Comparison of ENCODE assay signal across 34 cellular contexts in genomic region chr1:157920748-157921147, GRCh38.
DNase-seq lines count a peak whose midpoint lies in the region; ATAC-seq and TF ChIP-seq lines count a peak whose summit lies in the region.
"Had no signal": no experiment of that assay in that cellular context is flagged by ENCODE, and none has a peak within 500 bp of the region (broad histone marks: within the 10 kb centered on the region; RNA-seq: fewer than 3 reads in every experiment).

No MANE protein-coding gene starts in this region.

- H2AFZ ChIP-seq in KMS-11 (ENCODE audit: low read depth), result no peak overlapping the region
- no peak overlapping the region for H2AFZ ChIP-seq in OCI-LY3 (ENCODE audit: low read depth, low read length)
- H2AFZ ChIP-seq in osteoblast (ENCODE audit: low read length), result no peak overlapping the region

- no peaks in the 10 kb centered on the region for H3K9me3 ChIP-seq in OCI-LY3 (ENCODE audit: insufficient read depth, low read length)
- no peaks in the 10 kb centered on the region for H3K9me3 ChIP-seq in osteoblast (ENCODE audit: low read depth, low read length)
- no peaks in the 10 kb centered on the region for H3K9me3 ChIP-seq in CD8-positive, alpha-beta memory T cell (ENCODE audit: low read length)
- H3K9me3 ChIP-seq: A549; BE2C; BLaER1; BLaER1 treated with 17β-estradiol and CSF1 and Interleukin-3, amounts not matched to agents 10 nM and 100 nM; Caco-2 had no signal

- no peak overlapping the region for H3K4me3 Mint-ChIP-seq in stimulated activated naive B cell treated with anti-CD40 and anti-IgM and Interleukin-4, amounts not matched to agents 10 μg/mL and 1 μg/mL and 100 μg/mL, for 72 hours
- no peak overlapping the region for H3K4me3 Mint-ChIP-seq in naive thymus-derived CD8-positive, alpha-beta T cell
- no peak overlapping the region for H3K4me3 Mint-ChIP-seq in CD8-positive, alpha-beta memory T cell
- H3K4me3 Mint-ChIP-seq: B cell; CD14-positive monocyte; CD4-positive, alpha-beta memory T cell; CD4-positive, alpha-beta T cell; CD4-positive, CD25-positive, alpha-beta regulatory T cell; CD8-positive, alpha-beta T cell had no signal

- no peaks in the 10 kb centered on the region for H4K20me1 ChIP-seq in KMS-11 (ENCODE audit: insufficient read depth)
- H4K20me1 ChIP-seq in OCI-LY3 (ENCODE audit: insufficient read depth, low read length), result no peaks in the 10 kb centered on the region
- H4K20me1 ChIP-seq in osteoblast (ENCODE audit: insufficient read depth, low read length), result no peaks in the 10 kb centered on the region
- H4K20me1 ChIP-seq: BLaER1; BLaER1 treated with 17β-estradiol and CSF1 and Interleukin-3, amounts not matched to agents 10 nM and 100 nM had no signal

- POLR2A ChIA-PET in naive thymus-derived CD8-positive, alpha-beta T cell (lab: Charles Lee), result no interaction called here
- POLR2A ChIA-PET in CD8-positive, alpha-beta memory T cell (lab: Charles Lee), result no interaction called here

- H3K4me3 ChIP-seq in KMS-11 (IDR thresholded peaks at IDR 0.05; ENCODE audit: insufficient read depth, low read depth, low read length) (no peak overlapping the region), OCI-LY3 (ENCODE audit: low read length) (no peak overlapping the region), osteoblast (ENCODE audit: insufficient read depth, low read length) (no peak overlapping the region)
- H3K4me3 ChIP-seq in CD8-positive, alpha-beta memory T cell (ENCODE audit: low read length), result no peak overlapping the region
- H3K4me3 ChIP-seq: A549; BLaER1; BLaER1 treated with 17β-estradiol and CSF1 and Interleukin-3, amounts not matched to agents 10 nM and 100 nM had no signal

- H3K36me3 Mint-ChIP-seq in stimulated activated naive B cell treated with anti-CD40 and anti-IgM and Interleukin-4, amounts not matched to agents 10 μg/mL and 1 μg/mL and 100 μg/mL, for 72 hours, result no peaks in the 10 kb centered on the region
- no peaks in the 10 kb centered on the region for H3K36me3 Mint-ChIP-seq in naive thymus-derived CD8-positive, alpha-beta T cell
- H3K36me3 Mint-ChIP-seq in CD8-positive, alpha-beta memory T cell, result no peaks in the 10 kb centered on the region
- H3K36me3 Mint-ChIP-seq: CD14-positive monocyte; CD4-positive, alpha-beta memory T cell; CD4-positive, CD25-positive, alpha-beta regulatory T cell; CD8-positive, alpha-beta T cell had no signal

- ATAC-seq in stimulated activated naive B cell treated with anti-CD40 and anti-IgM and Interleukin-4, amounts not matched to agents 10 μg/mL and 1 μg/mL and 100 μg/mL, for 72 hours (replicated peaks), result peak; percentile 64 to 68
- no peak for ATAC-seq in naive thymus-derived CD8-positive, alpha-beta T cell
- ATAC-seq: A549; CD8-positive, alpha-beta T cell had no signal

- H3K27me3 Mint-ChIP-seq in stimulated activated naive B cell treated with anti-CD40 and anti-IgM and Interleukin-4, amounts not matched to agents 10 μg/mL and 1 μg/mL and 100 μg/mL, for 72 hours, result peaks cover 11% of the 10 kb centered on the region in 2 donors
- H3K27me3 Mint-ChIP-seq in naive thymus-derived CD8-positive, alpha-beta T cell, result peaks cover 8 to 23% (median 16%) of the 10 kb centered on the region in 5 donors
- H3K27me3 Mint-ChIP-seq in CD8-positive, alpha-beta memory T cell, result peaks cover 3 to 26% of the 10 kb centered on the region in 2 donors

- H3K79me2 ChIP-seq in KMS-11 (ENCODE audit: insufficient read depth, low read depth), result no peaks in the 10 kb centered on the region
- H3K79me2 ChIP-seq in OCI-LY3 (ENCODE audit: low read length), result no peaks in the 10 kb centered on the region
- no peaks in the 10 kb centered on the region for H3K79me2 ChIP-seq in osteoblast (ENCODE audit: insufficient read depth, low read length)

- H3K36me3 ChIP-seq in KMS-11 (ENCODE audit: insufficient read depth) (no peaks in the 10 kb centered on the region), OCI-LY3 (replicated peaks; ENCODE audit: low read depth, low read length) (no peaks in the 10 kb centered on the region), osteoblast (ENCODE audit: insufficient read depth, low read length) (no peaks in the 10 kb centered on the region)
- H3K36me3 ChIP-seq in CD8-positive, alpha-beta memory T cell (ENCODE audit: insufficient read depth, low read length), result no peaks in the 10 kb centered on the region
- H3K36me3 ChIP-seq: BE2C; BLaER1; BLaER1 treated with 17β-estradiol and CSF1 and Interleukin-3, amounts not matched to agents 10 nM and 100 nM had no signal

- no peak overlapping the region for H3K4me2 ChIP-seq in KMS-11
- H3K4me2 ChIP-seq in OCI-LY3 (ENCODE audit: low read length), result peak overlapping the region; percentile 31
- H3K4me2 ChIP-seq in osteoblast (ENCODE audit: insufficient read depth, low read length), result no peak overlapping the region
- H3K4me2 ChIP-seq: A549, BLaER1 had no signal

- DNase-seq in osteoblast (ENCODE audit: insufficient read length, low spot score, missing footprints) (peak; percentile 25), COLO829 (ENCODE audit: low spot score) (no peak)
- no peak for DNase-seq in stimulated activated naive B cell treated with anti-CD40 and anti-IgM and Interleukin-4, amounts not matched to agents 10 μg/mL and 1 μg/mL and 100 μg/mL, for 72 hours
- no peak for DNase-seq in naive thymus-derived CD8-positive, alpha-beta T cell
- no peak for DNase-seq in CD8-positive, alpha-beta memory T cell
- DNase-seq in stimulated activated CD8-positive, alpha-beta memory T cell treated with anti-CD3 and anti-CD28 coated beads, Interleukin-4, amount 100 ng/mL, for 48 hours, result no peak
- DNase-seq: 8988T; ACHN; AML-193; BE2C; C1 segment of cervical spinal cord; Caco-2; Calu3; CD4-positive, alpha-beta memory T cell; CD4-positive, alpha-beta T cell; CD4-positive, CD25-positive, alpha-beta regulatory T cell; CD8-positive, alpha-beta T cell; COR-L47; DMS 273 treated with DMSO at 0.1 percent for 48 hours; DMS153; DMS53; DMS79; DMS79 treated with DMSO at 0.1 percent for 48 hours; DND-41; EL had no signal

- no peaks in the 10 kb centered on the region for H3K9me3 Mint-ChIP-seq in stimulated activated naive B cell treated with anti-CD40 and anti-IgM and Interleukin-4, amounts not matched to agents 10 μg/mL and 1 μg/mL and 100 μg/mL, for 72 hours
- H3K9me3 Mint-ChIP-seq in naive thymus-derived CD8-positive, alpha-beta T cell, result no peaks in the 10 kb centered on the region
- H3K9me3 Mint-ChIP-seq in CD8-positive, alpha-beta memory T cell, result no peaks in the 10 kb centered on the region
- H3K9me3 Mint-ChIP-seq: CD4-positive, alpha-beta T cell; CD8-positive, alpha-beta T cell had no signal

- no peak overlapping the region for H3K27ac Mint-ChIP-seq in stimulated activated naive B cell treated with anti-CD40 and anti-IgM and Interleukin-4, amounts not matched to agents 10 μg/mL and 1 μg/mL and 100 μg/mL, for 72 hours
- no peak overlapping the region for H3K27ac Mint-ChIP-seq in naive thymus-derived CD8-positive, alpha-beta T cell
- H3K27ac Mint-ChIP-seq in CD8-positive, alpha-beta memory T cell, result no peak overlapping the region
- H3K27ac Mint-ChIP-seq: B cell; CD4-positive, alpha-beta memory T cell; CD4-positive, alpha-beta T cell; CD4-positive, CD25-positive, alpha-beta regulatory T cell; CD8-positive, alpha-beta T cell had no signal

- TF ChIP-seq CTCF in KMS-11 (conservative IDR thresholded peaks at IDR 0.05; ENCODE audit: low read depth, low read length) (0 out of 2 replicates have a peak, but pooled peaks have one; percentile 6), OCI-LY3 (IDR thresholded peaks at IDR 0.05; ENCODE audit: low read depth, low read length) (no peak), osteoblast (IDR thresholded peaks at IDR 0.05; ENCODE audit: extremely low read depth, low read depth, low read length) (no peak)

- peaks cover 12 to 31% of the 10 kb centered on the region in 2 donors for H3K4me1 Mint-ChIP-seq in stimulated activated naive B cell treated with anti-CD40 and anti-IgM and Interleukin-4, amounts not matched to agents 10 μg/mL and 1 μg/mL and 100 μg/mL, for 72 hours
- no peaks in the 10 kb centered on the region for H3K4me1 Mint-ChIP-seq in naive thymus-derived CD8-positive, alpha-beta T cell
- H3K4me1 Mint-ChIP-seq in CD8-positive, alpha-beta memory T cell, result no peaks in the 10 kb centered on the region
- H3K4me1 Mint-ChIP-seq: CD14-positive monocyte; CD4-positive, alpha-beta memory T cell; CD4-positive, CD25-positive, alpha-beta regulatory T cell had no signal

- H3K9ac ChIP-seq in KMS-11 (no peak overlapping the region), OCI-LY3 (ENCODE audit: low read length) (no peak overlapping the region)
- H3K9ac ChIP-seq: BLaER1; BLaER1 treated with 17β-estradiol and CSF1 and Interleukin-3, amounts not matched to agents 10 nM and 100 nM had no signal

- CTCF ChIA-PET in CD8-positive, alpha-beta memory T cell (lab: Charles Lee), result no interaction called here

- H3K27ac ChIP-seq in KMS-11 (no peak overlapping the region), OCI-LY3 (ENCODE audit: low read length) (no peak overlapping the region), osteoblast (ENCODE audit: low read depth, low read length) (no peak overlapping the region)
- H3K27ac ChIP-seq in CD8-positive, alpha-beta memory T cell (ENCODE audit: low read depth, low read length), result no peak overlapping the region
- H3K27ac ChIP-seq: 22Rv1; A549; BLaER1; BLaER1 treated with 17β-estradiol and CSF1 and Interleukin-3, amounts not matched to agents 10 nM and 100 nM; C4-2B had no signal

- H3K4me1 ChIP-seq in KMS-11 (ENCODE audit: low read depth, poor library complexity, severe bottlenecking) (no peaks in the 10 kb centered on the region), OCI-LY3 (ENCODE audit: low read length) (peaks cover 13% of the 10 kb centered on the region), osteoblast (ENCODE audit: insufficient read depth, low read length) (no peaks in the 10 kb centered on the region)
- no peaks in the 10 kb centered on the region for H3K4me1 ChIP-seq in CD8-positive, alpha-beta memory T cell (ENCODE audit: insufficient read depth, low read length)
- H3K4me1 ChIP-seq: A549, BE2C, BLaER1, Caco-2 had no signal

- H3K27me3 ChIP-seq in KMS-11 (ENCODE audit: insufficient read depth, low read depth) (no peaks in the 10 kb centered on the region), OCI-LY3 (ENCODE audit: low read depth, low read length) (peaks cover 40% of the 10 kb centered on the region), osteoblast (ENCODE audit: insufficient read depth, low read length) (no peaks in the 10 kb centered on the region)
- no peaks in the 10 kb centered on the region for H3K27me3 ChIP-seq in CD8-positive, alpha-beta memory T cell (ENCODE audit: insufficient read depth, low read length, poor library complexity, severe bottlenecking)
- H3K27me3 ChIP-seq: BE2C; BLaER1; BLaER1 treated with 17β-estradiol and CSF1 and Interleukin-3, amounts not matched to agents 10 nM and 100 nM had no signal

Comparison
In these comparisons a context has a peak if more than half of its experiments do, and no peak if none do; other contexts are left out.
1. ATAC-seq: peak in stimulated activated naive B cell treated with anti-CD40 and anti-IgM and Interleukin-4, amounts not matched to agents 10 μg/mL and 1 μg/mL and 100 μg/mL, for 72 hours (2 of 2); none in naive thymus-derived CD8-positive, alpha-beta T cell (0 of 2).